21 cellular contexts compared by ENCODE assay signal in the genomic region with DNA sequence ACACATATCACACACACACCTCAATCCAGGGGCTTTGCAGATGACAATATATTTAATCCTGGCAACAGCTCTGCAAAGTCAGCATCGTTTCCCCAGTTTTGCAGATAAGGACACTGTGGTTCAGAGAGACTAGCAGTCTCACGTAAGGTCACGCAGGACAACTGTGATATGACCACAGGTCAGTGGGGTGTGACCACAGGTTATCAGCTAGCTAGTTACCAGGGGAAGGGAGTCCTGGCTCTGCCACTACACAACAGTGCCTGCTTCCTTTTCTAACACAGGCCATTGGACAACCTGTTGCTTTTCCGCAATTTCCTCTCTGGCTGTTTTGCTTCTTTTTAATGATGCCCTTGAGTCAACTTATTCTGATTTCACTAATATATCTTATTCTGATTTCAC.
"Had no signal": no experiment of that assay in that cellular context is flagged by ENCODE, and none has a peak within 500 bp of the region (broad histone marks: within the 10 kb centered on the region; RNA-seq: fewer than 3 reads in every experiment).

No MANE protein-coding gene starts in this region.

- DNase-seq: activated B cell treated with CpG ODN at 0.5 μM for 24 hours; activated CD4-positive, alpha-beta memory T cell treated with anti-CD3 and anti-CD28 coated beads, Interleukin-2, amount 10 ng/mL, durations not matched to agents 7 days and 5 days; activated CD4-positive, alpha-beta T cell treated with anti-CD3 and anti-CD28 coated beads for 4 hours; activated CD8-positive, alpha-beta memory T cell treated with anti-CD3 and anti-CD28 coated beads, Interleukin-2, amount 10 ng/mL, durations not matched to agents 7 days and 5 days; activated naive CD4-positive, alpha-beta T cell treated with Interleukin-2 at 50 U/mL for 16 hours; activated naive CD8-positive, alpha-beta T cell treated with anti-CD3 and anti-CD28 coated beads, Interleukin-2, amount 10 ng/mL, durations not matched to agents 7 days and 5 days; amygdala; caudate nucleus; effector memory CD8-positive, alpha-beta T cell; esophagus squamous epithelium; islet precursor cell; left colon; mammary epithelial cell; naive B cell; pancreas; stimulated activated naive B cell treated with anti-CD40 and anti-IgM and Interleukin-4, amounts not matched to agents 10 μg/mL and 1 μg/mL and 100 μg/mL, for 72 hours; T-helper 2 cell; tibial artery; uterus had no signal

- H3K27ac ChIP-seq: neutrophil, pancreas, tibial artery, uterus had no signal

- H3K4me1 ChIP-seq: uterus had no signal

- H3K9me3 ChIP-seq: esophagus squamous epithelium, neutrophil, pancreas, tibial artery, uterus had no signal

- H3K9me3 Mint-ChIP-seq: activated B cell treated with CpG ODN at 0.5 μM for 24 hours; activated CD4-positive, alpha-beta memory T cell treated with anti-CD3 and anti-CD28 coated beads, Interleukin-2, amount 10 ng/mL, durations not matched to agents 7 days and 5 days; activated T-helper 17 cell treated with anti-CD3 and anti-CD28 coated beads, Interleukin-2, amount 50 U/mL, for 72 hours; effector memory CD8-positive, alpha-beta T cell; naive B cell; stimulated activated naive B cell treated with anti-CD40 and anti-IgM and Interleukin-4, amounts not matched to agents 10 μg/mL and 1 μg/mL and 100 μg/mL, for 72 hours had no signal

- H3K4me3 Mint-ChIP-seq: activated B cell treated with CpG ODN at 0.5 μM for 24 hours; activated CD4-positive, alpha-beta memory T cell treated with anti-CD3 and anti-CD28 coated beads, Interleukin-2, amount 10 ng/mL, durations not matched to agents 7 days and 5 days; activated CD8-positive, alpha-beta memory T cell treated with anti-CD3 and anti-CD28 coated beads, Interleukin-2, amount 10 ng/mL, durations not matched to agents 7 days and 5 days; activated naive CD8-positive, alpha-beta T cell treated with anti-CD3 and anti-CD28 coated beads, Interleukin-2, amount 10 ng/mL, durations not matched to agents 7 days and 5 days; activated T-helper 17 cell treated with anti-CD3 and anti-CD28 coated beads, Interleukin-2, amount 50 U/mL, for 72 hours; effector memory CD8-positive, alpha-beta T cell; stimulated activated naive B cell treated with anti-CD40 and anti-IgM and Interleukin-4, amounts not matched to agents 10 μg/mL and 1 μg/mL and 100 μg/mL, for 72 hours had no signal

- H3K27me3 Mint-ChIP-seq: activated CD4-positive, alpha-beta memory T cell treated with anti-CD3 and anti-CD28 coated beads, Interleukin-2, amount 10 ng/mL, durations not matched to agents 7 days and 5 days; activated CD8-positive, alpha-beta memory T cell treated with anti-CD3 and anti-CD28 coated beads, Interleukin-2, amount 10 ng/mL, durations not matched to agents 7 days and 5 days; activated naive CD8-positive, alpha-beta T cell treated with anti-CD3 and anti-CD28 coated beads, Interleukin-2, amount 10 ng/mL, durations not matched to agents 7 days and 5 days; activated T-helper 17 cell treated with anti-CD3 and anti-CD28 coated beads, Interleukin-2, amount 50 U/mL, for 72 hours; effector memory CD8-positive, alpha-beta T cell had no signal

- H3K36me3 ChIP-seq: esophagus squamous epithelium, neutrophil, pancreas, tibial artery, uterus had no signal

- H3K4me1 Mint-ChIP-seq: activated B cell treated with CpG ODN at 0.5 μM for 24 hours; naive B cell; stimulated activated naive B cell treated with anti-CD40 and anti-IgM and Interleukin-4, amounts not matched to agents 10 μg/mL and 1 μg/mL and 100 μg/mL, for 72 hours had no signal

- H3K4me3 ChIP-seq: esophagus squamous epithelium, pancreas, tibial artery, uterus had no signal

- H3K36me3 Mint-ChIP-seq: naive B cell; stimulated activated naive B cell treated with anti-CD40 and anti-IgM and Interleukin-4, amounts not matched to agents 10 μg/mL and 1 μg/mL and 100 μg/mL, for 72 hours had no signal

- ATAC-seq: activated CD8-positive, alpha-beta memory T cell treated with anti-CD3 and anti-CD28 coated beads, Interleukin-2, amount 10 ng/mL, durations not matched to agents 7 days and 5 days; activated T-helper 17 cell treated with anti-CD3 and anti-CD28 coated beads, Interleukin-2, amount 50 U/mL, for 72 hours; effector memory CD8-positive, alpha-beta T cell; left colon; pancreas; stimulated activated naive B cell treated with anti-CD40 and anti-IgM and Interleukin-4, amounts not matched to agents 10 μg/mL and 1 μg/mL and 100 μg/mL, for 72 hours had no signal

- H3K27ac Mint-ChIP-seq: activated B cell treated with CpG ODN at 0.5 μM for 24 hours; activated CD4-positive, alpha-beta memory T cell treated with anti-CD3 and anti-CD28 coated beads, Interleukin-2, amount 10 ng/mL, durations not matched to agents 7 days and 5 days; activated CD8-positive, alpha-beta memory T cell treated with anti-CD3 and anti-CD28 coated beads, Interleukin-2, amount 10 ng/mL, durations not matched to agents 7 days and 5 days; activated naive CD8-positive, alpha-beta T cell treated with anti-CD3 and anti-CD28 coated beads, Interleukin-2, amount 10 ng/mL, durations not matched to agents 7 days and 5 days; stimulated activated naive B cell treated with anti-CD40 and anti-IgM and Interleukin-4, amounts not matched to agents 10 μg/mL and 1 μg/mL and 100 μg/mL, for 72 hours had no signal

- H3K27me3 ChIP-seq: esophagus squamous epithelium, neutrophil, pancreas, tibial artery, uterus had no signal
